Comparison of ENCODE assay signal across 10 cellular contexts in genomic region chr1:226425431-226426031, GRCh38. TPM values are rescaled to one million over a fixed set of nuclear protein-coding genes. Genes with fewer than 3 reads are reported as not detected.
A peak's percentile ranks its signal among the peaks of the same experiment; 100 is the strongest.
DNase-seq lines count a peak whose midpoint lies in the region; ATAC-seq, FAIRE-seq and TF ChIP-seq lines count a peak whose summit lies in the region.
"Had no signal": no experiment of that assay in that cellular context is flagged by ENCODE, and none has a peak within 500 bp of the region (broad histone marks: within the 10 kb centered on the region; RNA-seq: fewer than 3 reads in every experiment).

No MANE protein-coding gene starts in this region.

- CTCF ChIA-PET in activated CD4-positive, alpha-beta T cell treated with anti-CD3 and anti-CD28 coated beads for 36 hours (lab: Charles Lee): interaction anchor here (0.6 to 2.4 kb wide), 7 partner anchors 18 to 260 kb away, joined by 3 to 18 read pairs (median 6); partner anchors contain the start of gene PARP1
- CTCF ChIA-PET in GM12878 (lab: Yijun Ruan, JAX): interaction anchor here (0.6 to 3.2 kb wide), 23 partner anchors 9 to 400 kb away, joined by 3 to 24 read pairs (median 4); partner anchors contain the start of gene PARP1

- peaks cover 22% of the 10 kb centered on the region for H3K4me1 Mint-ChIP-seq in activated CD4-positive, alpha-beta T cell treated with anti-CD3 and anti-CD28 coated beads for 36 hours

- peak; percentile 75 for ATAC-seq in activated CD4-positive, alpha-beta T cell treated with anti-CD3 and anti-CD28 coated beads for 36 hours
- ATAC-seq in GM12878 (peak; percentile 79), GM18505 (IDR thresholded peaks at IDR 0.05; ENCODE audit: unreplicated experiment) (no peak)
- peak; percentile 60 for ATAC-seq in stimulated activated naive CD8-positive, alpha-beta T cell treated with anti-CD3 and anti-CD28 coated beads, Interleukin-15, Interleukin-2, amounts not matched to agents 100 U/mL and 50 U/mL, for 24 hours

- H3K9ac ChIP-seq in GM12878 (ENCODE audit: control insufficient read depth, insufficient read depth, low read length): no peak overlapping the region

- H3K9me3 ChIP-seq in GM12878 (replicated peaks; ENCODE audit: control insufficient read depth, insufficient read depth, low read length) (no peaks in the 10 kb centered on the region; the same call in 2 of the 3 replicates), sigmoid colon (no peaks in the 10 kb centered on the region)

- in situ Hi-C loops in GM12878 (cut with MboI): no loop called here

- RAD21 ChIA-PET in GM12878 (lab: Charles Lee; ENCODE audit: unreplicated experiment): interaction anchor here (0.9 to 2.2 kb wide), 10 partner anchors 8 to 400 kb away, joined by 3 to 17 read pairs (median 5); partner anchors contain the start of gene PARP1

- H3K4me1 ChIP-seq in GM12878 (ENCODE audit: control insufficient read depth, insufficient read depth, low read length) (peaks cover 16% of the 10 kb centered on the region), sigmoid colon (peaks cover 0 to 7% (median 3%) of the 10 kb centered on the region in 4 donors)

- H2AFZ ChIP-seq in GM12878 (ENCODE audit: control insufficient read depth, low read depth, low read length): peak overlapping the region; percentile 74

- POLR2A ChIA-PET in activated CD4-positive, alpha-beta T cell treated with anti-CD3 and anti-CD28 coated beads for 36 hours (lab: Charles Lee): interaction anchor here (0.6 to 1.8 kb wide), 4 partner anchors 17 to 79 kb away, joined by 3 to 7 read pairs (median 5); partner anchors contain the start of gene PARP1
- POLR2A ChIA-PET in GM12878 (lab: Charles Lee): no interaction called here

- no peak for TF ChIP-seq RAD21 in GM12878 (IDR thresholded peaks at IDR 0.05; ENCODE audit: insufficient read depth, low read depth, low read length)

- H3K27me3 Mint-ChIP-seq in activated CD4-positive, alpha-beta T cell treated with anti-CD3 and anti-CD28 coated beads for 36 hours: no peaks in the 10 kb centered on the region

- H3K36me3 Mint-ChIP-seq in activated CD4-positive, alpha-beta T cell treated with anti-CD3 and anti-CD28 coated beads for 36 hours (ENCODE audit: low read depth): no peaks in the 10 kb centered on the region

- DNase-seq in activated CD4-positive, alpha-beta T cell treated with anti-CD3 and anti-CD28 coated beads for 36 hours: peak; percentile 68
- DNase-seq in activated CD4-positive, alpha-beta T cell treated with anti-CD3 and anti-CD28 coated beads for 4 hours: no peak
- DNase-seq in T-helper 22 cell (ENCODE audit: low read depth): peak; percentile 13
- no peak for DNase-seq in GM12878 (ENCODE audit: low read depth, low spot score)
- peak; percentile 52 for DNase-seq in stimulated activated naive CD8-positive, alpha-beta T cell treated with anti-CD3 and anti-CD28 coated beads, Interleukin-15, Interleukin-2, amounts not matched to agents 100 U/mL and 50 U/mL, for 24 hours
- no peak for DNase-seq in sigmoid colon
- DNase-seq in HuH-7.5 (ENCODE audit: low spot score): no peak
- DNase-seq: IMR-90 had no signal

- TF ChIP-seq POLR2A in GM12878 (IDR thresholded peaks at IDR 0.05; ENCODE audit: low read depth, low read length) (peak; percentile 25; the same call in 1 of the 2 replicates), sigmoid colon (IDR thresholded peaks at IDR 0.05) (no peak), GM18505 (IDR thresholded peaks at IDR 0.05; ENCODE audit: borderline replicate concordance, extremely low read depth, insufficient read depth, insufficient read length) (no peak)

- H3K4me3 ChIP-seq in GM12878 (peak overlapping the region; percentile 60; the same call in 1 of the 2 replicates), sigmoid colon (peak overlapping the region in 2 of 4 donors; percentile 20 to 22)

- WGBS in GM12878 (ENCODE audit: insufficient coverage, insufficient replicate concordance, low lambda C conversion rate, missing lambda C conversion rate): 4% methylated on average over 24 of the region's 24 CpGs
- WGBS in sigmoid colon, 2 donors: 42 to 80% methylated on average over 24 of the region's 24 CpGs

- H3K4me2 ChIP-seq in GM12878 (ENCODE audit: control insufficient read depth, insufficient read depth): peak overlapping the region; percentile 77; the same call in 1 of the 2 replicates

- no peaks in the 10 kb centered on the region for H3K36me3 ChIP-seq in GM12878 (ENCODE audit: control insufficient read depth in 2 of 2, insufficient read depth in 2 of 2, low read length in 1 of 2)
- H3K36me3 ChIP-seq in sigmoid colon: no peaks in the 10 kb centered on the region

- H3K27ac ChIP-seq in GM12878 (ENCODE audit: control insufficient read depth, insufficient read depth) (peak overlapping the region; percentile 37; the same call in 1 of the 2 replicates), sigmoid colon (no peak overlapping the region)

- no peaks in the 10 kb centered on the region for H3K79me2 ChIP-seq in GM12878 (ENCODE audit: control insufficient read depth, insufficient read depth, low read length)

- no TSS peak for BruUV-seq in GM12878 (replicated peaks; lab: Mats Ljungman, UMichigan)

- H3K27me3 ChIP-seq in GM12878 (replicated peaks in 1 of 2; ENCODE audit: control insufficient read depth in 2 of 2, insufficient read depth in 2 of 2, low read length in 1 of 2): no peaks in the 10 kb centered on the region
- no peaks in the 10 kb centered on the region for H3K27me3 ChIP-seq in sigmoid colon

- peak overlapping the region; percentile 70 for H3K4me3 Mint-ChIP-seq in activated CD4-positive, alpha-beta T cell treated with anti-CD3 and anti-CD28 coated beads for 36 hours

- no peak for TF ChIP-seq CTCF in GM12878 (IDR thresholded peaks at IDR 0.05 in 2 of 3, conservative IDR thresholded peaks at IDR 0.05 in 1 of 3; ENCODE audit: control insufficient read depth in 2 of 3, extremely low read depth in 1 of 3, insufficient read depth in 1 of 3, low read depth in 3 of 3, low read length in 3 of 3)
- TF ChIP-seq CTCF in sigmoid colon (IDR thresholded peaks at IDR 0.05): no peak

- TF ChIP-seq EP300 in GM12878 (IDR thresholded peaks at IDR 0.05; ENCODE audit: borderline replicate concordance in 1 of 2, control insufficient read depth in 1 of 2, low read depth in 2 of 2, low read length in 2 of 2) (no peak), sigmoid colon (IDR thresholded peaks at IDR 0.05) (no peak)

- H3K27ac Mint-ChIP-seq in activated CD4-positive, alpha-beta T cell treated with anti-CD3 and anti-CD28 coated beads for 36 hours: peak overlapping the region; percentile 67

- SMC1A ChIA-PET in GM12878 (lab: Charles Lee; ENCODE audit: uncharacterized antibody, unreplicated experiment): interaction anchor here (0.8 to 2.4 kb wide), 16 partner anchors 9 to 208 kb away, joined by 3 to 15 read pairs (median 4); partner anchors contain the start of gene MIXL1

- intact Hi-C loops in activated CD4-positive, alpha-beta T cell treated with anti-CD3 and anti-CD28 coated beads for 36 hours (cut with DNase I, micrococcal nuclease): loop anchor here (1.0 to 5.0 kb wide), 4 partner anchors 17 to 182 kb away; partner anchors contain the start of genes PARP1 (in 1 of the 2) and STUM (in 1 of the 2)
- intact Hi-C loops in GM12878 (cut with micrococcal nuclease; ENCODE audit: unreplicated experiment) (loop anchor here (1.0 kb wide), 1 partner anchor 20 kb away; no protein-coding TSS in a partner anchor), sigmoid colon (cut with DNase I) (loop anchor here (10.0 kb wide), 2 partner anchors 179 to 399 kb away; no protein-coding TSS in a partner anchor)

- H4K20me1 ChIP-seq in GM12878 (ENCODE audit: control insufficient read depth, insufficient read depth): no peaks in the 10 kb centered on the region

- FAIRE-seq in GM12878 (lab: Jason Lieb, UNC): no peak
- FAIRE-seq: A204.1 had no signal

- H3K9me3 Mint-ChIP-seq in activated CD4-positive, alpha-beta T cell treated with anti-CD3 and anti-CD28 coated beads for 36 hours (ENCODE audit: low read depth): no peaks in the 10 kb centered on the region

TF ChIP-seq in GM12878, 131 proteins besides CTCF, POLR2A, EP300 and RAD21 (continues in another document):
- TF ChIP-seq MEF2A (IDR thresholded peaks at IDR 0.05; ENCODE audit: insufficient read depth, low read depth, low read length): 0 out of 2 replicates have a peak, but pooled peaks have one; percentile 32
- TF ChIP-seq ZNF24 (IDR thresholded peaks at IDR 0.05): no peak
- TF ChIP-seq RUNX3 (IDR thresholded peaks at IDR 0.05; ENCODE audit: low read length): peak; percentile 82
- peak; percentile 31; the same call in 1 of the 2 replicates for TF ChIP-seq TCF7 (IDR thresholded peaks at IDR 0.05; ENCODE audit: borderline replicate concordance)
- no peak for TF ChIP-seq MYB (IDR thresholded peaks at IDR 0.05; ENCODE audit: borderline replicate concordance, low read depth, low read length)
- TF ChIP-seq PML (IDR thresholded peaks at IDR 0.05; ENCODE audit: low read length): 0 out of 2 replicates have a peak, but pooled peaks have one; percentile 46

RNA-seq across cellular contexts. Expression of gene PARP1, which starts 17.6 kb away (rescaled TPM):
- 100 to 1,000 TPM; 237 to 242 TPM for total RNA-seq in activated CD4-positive, alpha-beta T cell treated with anti-CD3 and anti-CD28 coated beads for 36 hours
- total RNA-seq in GM12878 (2013; cell fraction: nucleolus; rRNA removed): 112 and 136 TPM in 2 replicates
- total RNA-seq in GM12878 (2014; rRNA removed) (283 and 287 TPM in 2 replicates), GM12878 (2014; rRNA removed; fragmentation: Illumina TruSeq; extraction: Trizol) (171 and 183 TPM in 2 replicates), GM12878 (2021) (268 and 270 TPM in 2 replicates), sigmoid colon (100 to 1,000 TPM; 107 to 168 (median 152) TPM)
- 66.0 TPM for polyA plus RNA-seq in GM12878 (2011; ENCODE audit: low read depth)
- polyA plus RNA-seq in GM12878 (2011; rRNA removed) (116 and 202 TPM in 2 replicates), GM12878 (2014; fragmentation: Illumina TruSeq; extraction: Trizol) (253 and 260 TPM in 2 replicates), GM12878 (2014; fragmentation: Nextera tagmentation; extraction: Ambion mirVana) (100 to 1,000 TPM; 113 to 170 TPM), GM12878 (2014; rRNA removed) (281 and 350 TPM in 2 replicates), GM12878 (2016; fragmentation: Nextera tagmentation; extraction: Ambion mirVana) (100 to 1,000 TPM; 271 to 274 TPM), sigmoid colon (10 to 100 TPM; 16.4 to 58.8 (median 18.6) TPM)
- 270 and 276 TPM in 2 replicates for polyA plus RNA-seq in GM12878 (2011; cell fraction: cytosol; rRNA removed)
- 172 and 285 TPM in 2 replicates for polyA plus RNA-seq in GM12878 (2011; cell fraction: nucleus; rRNA removed)
- 121 and 128 TPM in 2 replicates for polyA plus RNA-seq in GM12878 (2012)
- polyA minus RNA-seq in GM12878 (2011; rRNA and poly(A)+ RNA removed): 185 and 231 TPM in 2 replicates
- 74.6 and 90.0 TPM in 2 replicates for polyA minus RNA-seq in GM12878 (2011; cell fraction: cytosol; rRNA and poly(A)+ RNA removed)
- polyA minus RNA-seq in GM12878 (2011; cell fraction: nucleus; rRNA and poly(A)+ RNA removed): 83.4 and 139 TPM in 2 replicates

Comparison
In these comparisons a context has a peak if more than half of its experiments do, and no peak if none do; other contexts are left out.
1. DNase-seq: peak in activated CD4-positive, alpha-beta T cell treated with anti-CD3 and anti-CD28 coated beads for 36 hours (single experiment), T-helper 22 cell (single experiment) and stimulated activated naive CD8-positive, alpha-beta T cell treated with anti-CD3 and anti-CD28 coated beads, Interleukin-15, Interleukin-2, amounts not matched to agents 100 U/mL and 50 U/mL, for 24 hours (single experiment); none in activated CD4-positive, alpha-beta T cell treated with anti-CD3 and anti-CD28 coated beads for 4 hours (0 of 2), GM12878 (single experiment), sigmoid colon (single experiment) and HuH-7.5 (single experiment).